Comparison of ENCODE assay signal across 1 cellular context in the genomic region with DNA sequence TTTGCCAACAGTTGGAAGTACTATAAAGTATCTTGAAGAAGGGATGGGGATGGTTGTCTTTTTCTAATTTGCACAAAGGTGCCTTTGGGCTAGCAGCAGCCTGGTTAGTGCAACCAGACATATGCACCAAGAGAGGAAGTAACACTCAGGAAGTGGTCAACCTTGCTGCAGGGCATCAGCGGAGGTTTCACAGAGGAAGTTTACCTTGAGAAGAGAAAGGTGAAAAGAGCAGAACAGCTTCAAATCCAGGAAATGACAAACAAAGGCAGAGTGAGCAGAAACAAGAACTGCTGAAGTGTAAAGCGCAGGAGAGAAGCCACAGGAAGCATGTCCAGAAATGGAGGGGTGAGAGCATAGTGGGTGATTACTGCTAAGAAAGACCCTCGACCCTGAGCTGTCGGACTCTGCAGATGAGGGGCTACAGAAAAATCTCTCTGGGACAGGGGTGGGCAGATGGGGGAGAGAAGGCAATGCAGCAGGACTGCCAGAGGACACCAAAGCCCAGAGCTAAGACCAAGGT.
TF ChIP-seq lines count a peak whose summit lies in the region.

No MANE protein-coding gene starts in this region.

TF ChIP-seq in GM12878, 131 proteins besides CTCF, POLR2A, EP300 and RAD21 (continued from another document and continues in another):
- TF ChIP-seq, protein P1, sequence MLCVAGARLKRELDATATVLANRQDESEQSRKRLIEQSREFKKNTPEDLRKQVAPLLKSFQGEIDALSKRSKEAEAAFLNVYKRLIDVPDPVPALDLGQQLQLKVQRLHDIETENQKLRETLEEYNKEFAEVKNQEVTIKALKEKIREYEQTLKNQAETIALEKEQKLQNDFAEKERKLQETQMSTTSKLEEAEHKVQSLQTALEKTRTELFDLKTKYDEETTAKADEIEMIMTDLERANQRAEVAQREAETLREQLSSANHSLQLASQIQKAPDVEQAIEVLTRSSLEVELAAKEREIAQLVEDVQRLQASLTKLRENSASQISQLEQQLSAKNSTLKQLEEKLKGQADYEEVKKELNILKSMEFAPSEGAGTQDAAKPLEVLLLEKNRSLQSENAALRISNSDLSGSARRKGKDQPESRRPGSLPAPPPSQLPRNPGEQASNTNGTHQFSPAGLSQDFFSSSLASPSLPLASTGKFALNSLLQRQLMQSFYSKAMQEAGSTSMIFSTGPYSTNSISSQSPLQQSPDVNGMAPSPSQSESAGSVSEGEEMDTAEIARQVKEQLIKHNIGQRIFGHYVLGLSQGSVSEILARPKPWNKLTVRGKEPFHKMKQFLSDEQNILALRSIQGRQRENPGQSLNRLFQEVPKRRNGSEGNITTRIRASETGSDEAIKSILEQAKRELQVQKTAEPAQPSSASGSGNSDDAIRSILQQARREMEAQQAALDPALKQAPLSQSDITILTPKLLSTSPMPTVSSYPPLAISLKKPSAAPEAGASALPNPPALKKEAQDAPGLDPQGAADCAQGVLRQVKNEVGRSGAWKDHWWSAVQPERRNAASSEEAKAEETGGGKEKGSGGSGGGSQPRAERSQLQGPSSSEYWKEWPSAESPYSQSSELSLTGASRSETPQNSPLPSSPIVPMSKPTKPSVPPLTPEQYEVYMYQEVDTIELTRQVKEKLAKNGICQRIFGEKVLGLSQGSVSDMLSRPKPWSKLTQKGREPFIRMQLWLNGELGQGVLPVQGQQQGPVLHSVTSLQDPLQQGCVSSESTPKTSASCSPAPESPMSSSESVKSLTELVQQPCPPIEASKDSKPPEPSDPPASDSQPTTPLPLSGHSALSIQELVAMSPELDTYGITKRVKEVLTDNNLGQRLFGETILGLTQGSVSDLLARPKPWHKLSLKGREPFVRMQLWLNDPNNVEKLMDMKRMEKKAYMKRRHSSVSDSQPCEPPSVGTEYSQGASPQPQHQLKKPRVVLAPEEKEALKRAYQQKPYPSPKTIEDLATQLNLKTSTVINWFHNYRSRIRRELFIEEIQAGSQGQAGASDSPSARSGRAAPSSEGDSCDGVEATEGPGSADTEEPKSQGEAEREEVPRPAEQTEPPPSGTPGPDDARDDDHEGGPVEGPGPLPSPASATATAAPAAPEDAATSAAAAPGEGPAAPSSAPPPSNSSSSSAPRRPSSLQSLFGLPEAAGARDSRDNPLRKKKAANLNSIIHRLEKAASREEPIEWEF (IDR thresholded peaks at IDR 0.05; ENCODE audit: insufficient replicate concordance, low read depth, low read length) = no peak
- peak; percentile 76 for TF ChIP-seq POLR2AphosphoS5 (IDR thresholded peaks at IDR 0.05; ENCODE audit: low read length)
- peak; percentile 88 for TF ChIP-seq RELB (IDR thresholded peaks at IDR 0.05; ENCODE audit: low read depth)
- TF ChIP-seq POU2F2 (IDR thresholded peaks at IDR 0.05; ENCODE audit: borderline replicate concordance, low read depth, low read length) = peak; percentile 93
- no peak for TF ChIP-seq SIX5 (IDR thresholded peaks at IDR 0.05; ENCODE audit: low read depth, low read length, severe bottlenecking)
- peak; percentile 37; the same call in 1 of the 2 replicates for TF ChIP-seq TCF7 (IDR thresholded peaks at IDR 0.05; ENCODE audit: borderline replicate concordance)
- no peak for TF ChIP-seq ZBTB4 (CRISPR knock-in tag; IDR thresholded peaks at IDR 0.05)
- TF ChIP-seq YY1 (IDR thresholded peaks at IDR 0.05; ENCODE audit: low read depth, low read length) = peak; percentile 49; the same call in 1 of the 2 replicates
- peak; percentile 96 for TF ChIP-seq DPF2 (IDR thresholded peaks at IDR 0.05)
- TF ChIP-seq NR2F1 (conservative IDR thresholded peaks at IDR 0.05) = peak; percentile 91
- no peak for TF ChIP-seq MYB (IDR thresholded peaks at IDR 0.05; ENCODE audit: borderline replicate concordance, low read depth, low read length)
- TF ChIP-seq, protein P2, sequence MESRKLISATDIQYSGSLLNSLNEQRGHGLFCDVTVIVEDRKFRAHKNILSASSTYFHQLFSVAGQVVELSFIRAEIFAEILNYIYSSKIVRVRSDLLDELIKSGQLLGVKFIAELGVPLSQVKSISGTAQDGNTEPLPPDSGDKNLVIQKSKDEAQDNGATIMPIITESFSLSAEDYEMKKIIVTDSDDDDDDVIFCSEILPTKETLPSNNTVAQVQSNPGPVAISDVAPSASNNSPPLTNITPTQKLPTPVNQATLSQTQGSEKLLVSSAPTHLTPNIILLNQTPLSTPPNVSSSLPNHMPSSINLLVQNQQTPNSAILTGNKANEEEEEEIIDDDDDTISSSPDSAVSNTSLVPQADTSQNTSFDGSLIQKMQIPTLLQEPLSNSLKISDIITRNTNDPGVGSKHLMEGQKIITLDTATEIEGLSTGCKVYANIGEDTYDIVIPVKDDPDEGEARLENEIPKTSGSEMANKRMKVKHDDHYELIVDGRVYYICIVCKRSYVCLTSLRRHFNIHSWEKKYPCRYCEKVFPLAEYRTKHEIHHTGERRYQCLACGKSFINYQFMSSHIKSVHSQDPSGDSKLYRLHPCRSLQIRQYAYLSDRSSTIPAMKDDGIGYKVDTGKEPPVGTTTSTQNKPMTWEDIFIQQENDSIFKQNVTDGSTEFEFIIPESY (IDR thresholded peaks at IDR 0.05) = no peak
- TF ChIP-seq NFYA (IDR thresholded peaks at IDR 0.05; ENCODE audit: borderline replicate concordance, low read depth, low read length) = no peak
- TF ChIP-seq ZNF687 (IDR thresholded peaks at IDR 0.05) = peak; percentile 91
- TF ChIP-seq PBX3 (IDR thresholded peaks at IDR 0.05; ENCODE audit: insufficient replicate concordance, low read depth, low read length) = no peak
- no peak for TF ChIP-seq SIN3A (IDR thresholded peaks at IDR 0.05; ENCODE audit: low read depth, low read length)
- peak; percentile 4; the same call in 1 of the 2 replicates for TF ChIP-seq NR2C1 (IDR thresholded peaks at IDR 0.05)
- no peak; the same call in 1 of the 2 replicates for TF ChIP-seq USF2 (IDR thresholded peaks at IDR 0.05; ENCODE audit: borderline replicate concordance, low read depth, low read length)
- no peak for TF ChIP-seq ESRRA (IDR thresholded peaks at IDR 0.05; ENCODE audit: low read length)
- TF ChIP-seq SMARCA5 (IDR thresholded peaks at IDR 0.05) = peak; percentile 67
- TF ChIP-seq SUZ12 (IDR thresholded peaks at IDR 0.05; ENCODE audit: unreplicated experiment) = no peak
- TF ChIP-seq, protein P3, sequence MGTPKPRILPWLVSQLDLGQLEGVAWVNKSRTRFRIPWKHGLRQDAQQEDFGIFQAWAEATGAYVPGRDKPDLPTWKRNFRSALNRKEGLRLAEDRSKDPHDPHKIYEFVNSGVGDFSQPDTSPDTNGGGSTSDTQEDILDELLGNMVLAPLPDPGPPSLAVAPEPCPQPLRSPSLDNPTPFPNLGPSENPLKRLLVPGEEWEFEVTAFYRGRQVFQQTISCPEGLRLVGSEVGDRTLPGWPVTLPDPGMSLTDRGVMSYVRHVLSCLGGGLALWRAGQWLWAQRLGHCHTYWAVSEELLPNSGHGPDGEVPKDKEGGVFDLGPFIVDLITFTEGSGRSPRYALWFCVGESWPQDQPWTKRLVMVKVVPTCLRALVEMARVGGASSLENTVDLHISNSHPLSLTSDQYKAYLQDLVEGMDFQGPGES (IDR thresholded peaks at IDR 0.05) = no peak
- TF ChIP-seq, protein P4, sequence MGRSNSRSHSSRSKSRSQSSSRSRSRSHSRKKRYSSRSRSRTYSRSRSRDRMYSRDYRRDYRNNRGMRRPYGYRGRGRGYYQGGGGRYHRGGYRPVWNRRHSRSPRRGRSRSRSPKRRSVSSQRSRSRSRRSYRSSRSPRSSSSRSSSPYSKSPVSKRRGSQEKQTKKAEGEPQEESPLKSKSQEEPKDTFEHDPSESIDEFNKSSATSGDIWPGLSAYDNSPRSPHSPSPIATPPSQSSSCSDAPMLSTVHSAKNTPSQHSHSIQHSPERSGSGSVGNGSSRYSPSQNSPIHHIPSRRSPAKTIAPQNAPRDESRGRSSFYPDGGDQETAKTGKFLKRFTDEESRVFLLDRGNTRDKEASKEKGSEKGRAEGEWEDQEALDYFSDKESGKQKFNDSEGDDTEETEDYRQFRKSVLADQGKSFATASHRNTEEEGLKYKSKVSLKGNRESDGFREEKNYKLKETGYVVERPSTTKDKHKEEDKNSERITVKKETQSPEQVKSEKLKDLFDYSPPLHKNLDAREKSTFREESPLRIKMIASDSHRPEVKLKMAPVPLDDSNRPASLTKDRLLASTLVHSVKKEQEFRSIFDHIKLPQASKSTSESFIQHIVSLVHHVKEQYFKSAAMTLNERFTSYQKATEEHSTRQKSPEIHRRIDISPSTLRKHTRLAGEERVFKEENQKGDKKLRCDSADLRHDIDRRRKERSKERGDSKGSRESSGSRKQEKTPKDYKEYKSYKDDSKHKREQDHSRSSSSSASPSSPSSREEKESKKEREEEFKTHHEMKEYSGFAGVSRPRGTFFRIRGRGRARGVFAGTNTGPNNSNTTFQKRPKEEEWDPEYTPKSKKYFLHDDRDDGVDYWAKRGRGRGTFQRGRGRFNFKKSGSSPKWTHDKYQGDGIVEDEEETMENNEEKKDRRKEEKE (IDR thresholded peaks at IDR 0.05) = no peak
- TF ChIP-seq TARDBP (IDR thresholded peaks at IDR 0.05; ENCODE audit: borderline replicate concordance) = peak; percentile 77; the same call in 1 of the 2 replicates
- peak in 1 of 2 experiments; percentile 98; a peak in 2 of 4 replicates for TF ChIP-seq CEBPB (IDR thresholded peaks at IDR 0.05; ENCODE audit: borderline replicate concordance in 1 of 2, low read depth in 2 of 2, low read length in 2 of 2)
